In the genomic region with DNA sequence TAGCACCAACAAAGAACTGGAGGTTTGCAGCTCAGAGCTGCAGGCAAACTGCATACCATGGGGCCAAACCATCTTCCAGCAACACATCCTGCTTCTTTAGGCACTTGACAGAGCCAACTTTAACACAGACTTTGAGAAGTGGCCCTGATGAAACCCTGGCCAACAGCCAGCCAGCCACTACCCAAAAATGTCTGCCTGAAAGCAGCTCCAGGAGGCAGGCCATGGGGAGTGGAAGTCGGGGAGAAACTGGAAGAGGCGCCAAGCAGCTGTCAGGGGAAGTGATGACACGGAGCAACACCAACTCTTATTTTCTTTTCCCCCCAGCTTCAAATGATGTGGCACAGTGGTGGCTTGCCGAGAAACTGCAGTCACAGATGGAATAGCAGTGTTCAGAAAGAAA, we compare ENCODE assay signal across 18 cellular contexts.
DNase-seq lines count a peak whose midpoint lies in the region; ATAC-seq and TF ChIP-seq lines count a peak whose summit lies in the region.
"Had no signal": no experiment of that assay in that cellular context is flagged by ENCODE, and none has a peak within 500 bp of the region (broad histone marks: within the 10 kb centered on the region; RNA-seq: fewer than 3 reads in every experiment).

No MANE protein-coding gene starts in this region.

- DNase-seq in Right ventricle myocardium superior (no peak), cardiac septum (ENCODE audit: low spot score) (no peak), NCI-H446 treated with DMSO at 0.1 percent for 48 hours (lab: John Stamatoyannopoulos, UW) (peak; percentile 18), heart right ventricle (peak in 1 of 2 donors; percentile 25), myocyte (ENCODE audit: low read depth) (peak; percentile 7), medulla oblongata (ENCODE audit: extremely low spot score) (no peak), GM20000 (ENCODE audit: low spot score) (no peak), germinal center (ENCODE audit: low spot score) (no peak)
- DNase-seq: CD4-positive, CD25-positive, alpha-beta regulatory T cell; CD8-positive, alpha-beta memory T cell; COR-L47; DMS 273 treated with DMSO at 0.1 percent for 48 hours; GOT3; H7; HFFc6; IMR-90 had no signal

- intact Hi-C loops in Right ventricle myocardium superior (cut with DNase I): no loop called here
- intact Hi-C loops in cardiac septum (cut with DNase I): no loop called here
- intact Hi-C loops in heart right ventricle (cut with DNase I): loop anchor here in 1 of 10 donors (5.0 kb wide), 1 partner anchor 45 kb away; no protein-coding TSS in a partner anchor

- H3K36me3 ChIP-seq in heart right ventricle: no peaks in the 10 kb centered on the region
- H3K36me3 ChIP-seq: BLaER1 treated with 17β-estradiol and CSF1 and Interleukin-3, amounts not matched to agents 10 nM and 100 nM had no signal

- WGBS in heart right ventricle, 2 donors: 29 to 39% methylated on average over 4 of the region's 4 CpGs

- peaks cover 0 to 25% (median 2%) of the 10 kb centered on the region in 11 donors for H3K9me3 ChIP-seq in heart right ventricle

- H3K4me3 ChIP-seq in heart right ventricle: no peak overlapping the region
- H3K4me3 ChIP-seq: BLaER1 treated with 17β-estradiol and CSF1 and Interleukin-3, amounts not matched to agents 10 nM and 100 nM had no signal

- no peaks in the 10 kb centered on the region for H3K27me3 ChIP-seq in heart right ventricle
- H3K27me3 ChIP-seq: BLaER1 treated with 17β-estradiol and CSF1 and Interleukin-3, amounts not matched to agents 10 nM and 100 nM had no signal

- ATAC-seq in Right ventricle myocardium superior (ENCODE audit: poor library complexity): peak; percentile 63
- ATAC-seq in heart right ventricle: peak; percentile 16 to 77 (median 34)
- ATAC-seq: HCT116 had no signal

- TF ChIP-seq CTCF in heart right ventricle (IDR thresholded peaks at IDR 0.05): no peak
- TF ChIP-seq CTCF in GM20000 (IDR thresholded peaks at IDR 0.05; ENCODE audit: extremely low read depth, missing control alignments): no peak

- H3K4me1 ChIP-seq in heart right ventricle: peaks cover 0 to 14% (median 0%) of the 10 kb centered on the region in 9 donors
- H3K4me1 ChIP-seq: BLaER1 treated with 17β-estradiol and CSF1 and Interleukin-3, amounts not matched to agents 10 nM and 100 nM had no signal

- no peak overlapping the region for H3K27ac ChIP-seq in heart right ventricle
- H3K27ac ChIP-seq: BLaER1 treated with 17β-estradiol and CSF1 and Interleukin-3, amounts not matched to agents 10 nM and 100 nM had no signal

Comparison
In these comparisons a context has a peak if more than half of its experiments do, and no peak if none do; other contexts are left out.
1. DNase-seq: peak in NCI-H446 treated with DMSO at 0.1 percent for 48 hours (single experiment) and myocyte (single experiment); none in Right ventricle myocardium superior (single experiment), cardiac septum (single experiment), medulla oblongata (single experiment), GM20000 (single experiment) and germinal center (single experiment).